Comparison of ENCODE assay signal across 1 cellular context in the genomic region with DNA sequence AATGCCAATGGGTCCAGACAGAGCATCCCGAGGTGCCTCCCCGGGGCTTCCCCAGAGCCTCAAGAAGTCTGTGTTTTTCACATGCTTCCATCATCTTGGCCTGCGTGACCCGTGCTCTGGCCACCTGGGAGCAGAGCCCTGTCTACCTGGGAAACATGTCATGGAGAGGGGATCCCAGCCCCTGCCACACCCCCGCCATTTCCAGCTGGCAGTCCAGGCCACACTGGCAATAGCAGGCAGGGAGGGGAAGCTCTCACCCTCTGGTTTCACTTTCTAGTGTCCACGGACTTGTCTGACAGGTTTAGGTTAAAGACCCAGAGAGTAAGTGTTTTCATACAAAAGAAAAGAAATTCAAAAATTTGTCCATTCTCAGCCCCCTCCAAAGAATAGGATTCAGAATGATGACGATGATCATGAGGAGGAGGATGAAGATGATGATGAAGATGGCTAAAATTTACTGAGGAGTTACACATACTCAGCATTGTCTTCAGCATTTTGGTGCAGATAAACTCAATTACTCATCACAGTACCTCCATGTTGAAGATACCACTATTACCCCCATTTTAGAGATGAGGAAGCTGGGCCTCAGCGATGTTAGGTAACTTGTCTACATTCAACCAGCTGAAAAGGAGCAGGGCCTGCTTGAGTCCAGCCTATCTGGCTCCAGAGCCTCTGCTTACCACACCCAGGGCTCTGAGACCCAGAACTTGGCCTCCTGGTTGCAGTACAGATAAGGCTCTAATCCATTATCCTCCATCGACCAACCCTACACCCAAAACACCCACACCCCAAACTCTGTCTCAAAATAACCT.
TF ChIP-seq lines count a peak whose summit lies in the region.

No MANE protein-coding gene starts in this region.

TF ChIP-seq in endothelial cell of umbilical vein, 7 proteins besides CTCF, POLR2A, EP300 and RAD21 (continued from another document):
- no peak for TF ChIP-seq GATA2 (IDR thresholded peaks at IDR 0.05; ENCODE audit: insufficient read depth, insufficient read length, low read depth, low read length)
- TF ChIP-seq, protein P1, sequence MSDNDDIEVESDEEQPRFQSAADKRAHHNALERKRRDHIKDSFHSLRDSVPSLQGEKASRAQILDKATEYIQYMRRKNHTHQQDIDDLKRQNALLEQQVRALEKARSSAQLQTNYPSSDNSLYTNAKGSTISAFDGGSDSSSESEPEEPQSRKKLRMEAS (IDR thresholded peaks at IDR 0.05; ENCODE audit: insufficient read depth, insufficient read length): no peak
- TF ChIP-seq POLR2AphosphoS5 (IDR thresholded peaks at IDR 0.05; ENCODE audit: insufficient read depth, low read depth, low read length): no peak
TF ChIP-seq in endothelial cell of umbilical vein: peak in this region for 0.
